ENCODE assay signal across 1 cellular context in genomic region chr10:117164878-117165556, GRCh38.
TF ChIP-seq lines count a peak whose summit lies in the region.

No MANE protein-coding gene starts in this region.

TF ChIP-seq in A549, 52 proteins besides CTCF, POLR2A, EP300 and RAD21 (continued from another document):
- TF ChIP-seq HMGXB4 (CRISPR knock-in tag; IDR thresholded peaks at IDR 0.05; ENCODE audit: borderline replicate concordance): no peak
- TF ChIP-seq GATA3 (IDR thresholded peaks at IDR 0.05; ENCODE audit: borderline replicate concordance): no peak
- no peak for TF ChIP-seq HDAC2 (IDR thresholded peaks at IDR 0.05)
